Comparison of ENCODE assay signal across 8 cellular contexts in the genomic region with DNA sequence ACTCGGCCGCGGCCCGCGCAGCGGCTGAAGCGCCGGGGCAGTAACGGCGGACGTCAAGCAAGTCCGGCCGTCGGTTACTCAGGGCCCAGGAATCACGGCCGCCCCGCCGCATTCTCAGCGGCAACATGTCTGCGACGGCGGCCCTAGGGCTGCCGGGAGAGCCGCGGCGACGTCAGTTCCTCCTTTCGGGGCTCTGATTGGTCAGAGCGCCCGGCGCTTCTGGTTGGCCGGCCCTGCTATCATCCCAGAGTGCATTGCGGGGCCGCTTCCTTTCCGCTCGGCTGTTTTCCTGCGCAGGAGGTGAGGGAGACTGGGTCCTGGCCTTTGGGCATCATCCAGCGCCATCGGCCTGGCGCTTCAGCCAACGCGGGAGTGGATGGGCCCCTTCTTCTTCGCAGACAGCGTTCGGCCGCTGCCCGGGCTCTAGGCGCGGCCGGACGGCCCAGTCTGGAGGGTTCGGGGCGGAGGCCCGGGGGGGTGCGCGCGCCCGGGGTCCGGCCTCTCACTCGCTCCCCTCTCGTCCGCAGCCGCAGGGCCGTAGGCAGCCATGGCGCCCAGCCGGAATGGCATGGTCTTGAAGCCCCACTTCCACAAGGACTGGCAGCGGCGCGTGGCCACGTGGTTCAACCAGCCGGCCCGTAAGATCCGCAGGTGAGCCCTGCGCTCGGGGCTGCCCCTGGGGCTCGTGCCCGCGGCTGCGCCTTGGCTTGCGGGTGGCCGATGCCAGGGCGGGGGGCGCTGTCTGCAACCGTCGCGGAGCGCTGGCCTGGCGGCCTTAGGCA. TPM values are rescaled to one million over a fixed set of nuclear protein-coding genes. Genes with fewer than 3 reads are reported as not detected.
DNase-seq lines count a peak whose midpoint lies in the region; ATAC-seq and TF ChIP-seq lines count a peak whose summit lies in the region.

A gene (plus strand): TSS at position 270 of the 782 bp plus-strand sequence. CDS start 278 bp downstream, at position 548.

- H3K27me3 ChIP-seq in adipocyte (replicated peaks; ENCODE audit: control insufficient read depth, insufficient read depth, low read length) (no peaks in the 10 kb centered on the region), cardiac muscle cell (no peaks in the 10 kb centered on the region), parathyroid adenoma (ENCODE audit: control insufficient read depth, insufficient read depth, low read length) (no peaks in the 10 kb centered on the region), tibial artery (no peaks in the 10 kb centered on the region)

- no peaks in the 10 kb centered on the region for H3K79me2 ChIP-seq in parathyroid adenoma

- H3K4me3 ChIP-seq in GM12865 (ENCODE audit: low read depth, low read length) (peak within 1 kb of the TSS; percentile 94), adipocyte (ENCODE audit: low read length) (peak within 1 kb of the TSS; percentile 89), cardiac muscle cell (peak within 1 kb of the TSS; percentile 72), parathyroid adenoma (ENCODE audit: low read depth, low read length) (peak within 1 kb of the TSS; percentile 88), tibial artery (peak within 1 kb of the TSS; percentile 76 to 87)

- H3K36me3 ChIP-seq in adipocyte (ENCODE audit: control insufficient read depth, insufficient read depth, low read length, severe bottlenecking) (peaks cover 52% of the 10 kb centered on the region), cardiac muscle cell (peaks cover 36% of the 10 kb centered on the region), parathyroid adenoma (ENCODE audit: control insufficient read depth, insufficient read depth, low read length) (no peaks in the 10 kb centered on the region), tibial artery (peaks cover 33 to 63% (median 47%) of the 10 kb centered on the region in 3 donors)

- H3K9ac ChIP-seq in adipocyte (ENCODE audit: low read length), result peak within 1 kb of the TSS; percentile 99
- H3K9ac ChIP-seq in parathyroid adenoma, result peak within 1 kb of the TSS; percentile 93

- H3K9me3 ChIP-seq in adipocyte (ENCODE audit: control insufficient read depth, low read length), result no peaks in the 10 kb centered on the region
- H3K9me3 ChIP-seq in cardiac muscle cell (ENCODE audit: low read depth), result no peaks in the 10 kb centered on the region
- no peaks in the 10 kb centered on the region for H3K9me3 ChIP-seq in parathyroid adenoma (ENCODE audit: control insufficient read depth, low read length)
- H3K9me3 ChIP-seq in tibial artery, result no peaks in the 10 kb centered on the region

- ATAC-seq in HG02763 (IDR thresholded peaks at IDR 0.05; ENCODE audit: unreplicated experiment), result peak; percentile 87

- intact Hi-C loops in tibial artery (cut with DNase I; ENCODE audit: low total_unique reads), result no loop called here

- H3K27ac ChIP-seq in cardiac muscle cell (peak within 1 kb of the TSS; percentile 98), parathyroid adenoma (peak within 1 kb of the TSS; percentile 96), tibial artery (peak within 1 kb of the TSS; percentile 85 to 97)

- peak within 1 kb of the TSS; percentile 99 for H2AFZ ChIP-seq in parathyroid adenoma

- peak within 1 kb of the TSS; percentile 86 for H3K4me2 ChIP-seq in parathyroid adenoma (ENCODE audit: low read length)

- TF ChIP-seq CTCF in GM12865 (IDR thresholded peaks at IDR 0.05; ENCODE audit: insufficient read depth, low read depth, low read length, missing control alignments) (no peak), cardiac muscle cell (IDR thresholded peaks at IDR 0.05; ENCODE audit: low read depth, low read length) (no peak), parathyroid adenoma (IDR thresholded peaks at IDR 0.05) (peak; percentile 10), tibial artery (IDR thresholded peaks at IDR 0.05) (no peak)

- DNase-seq in GM12865 (ENCODE audit: low read depth) (peak; percentile 97), NCI-H1436 treated with DMSO at 0.1 percent for 48 hours (lab: John Stamatoyannopoulos, UW) (peak; percentile 55), T follicular helper cell (ENCODE audit: low read depth) (peak; percentile 90), adipocyte (ENCODE audit: low read depth) (peak; percentile 98), cardiac muscle cell (ENCODE audit: low read depth in 1 of 2, low spot score in 1 of 2) (peak; percentile 97 to 98), tibial artery (peak; percentile 95 to 97)

- H3K4me1 ChIP-seq in adipocyte (ENCODE audit: control insufficient read depth, insufficient read depth, low read length), result peaks cover 57% of the 10 kb centered on the region
- peaks cover 13% of the 10 kb centered on the region for H3K4me1 ChIP-seq in cardiac muscle cell (ENCODE audit: low read depth)
- peaks cover 25% of the 10 kb centered on the region for H3K4me1 ChIP-seq in parathyroid adenoma
- peaks cover 0 to 44% (median 29%) of the 10 kb centered on the region in 4 donors for H3K4me1 ChIP-seq in tibial artery

RNA-seq across cellular contexts. Expression of the gene that starts here (rescaled TPM):
- total RNA-seq in cardiac muscle cell, result 4,932 and 5,939 TPM in 2 replicates
- polyA plus RNA-seq in cardiac muscle cell, result 1,293 and 1,556 TPM in 2 replicates

Comparison
In these comparisons a context has a peak if more than half of its experiments do, and no peak if none do; other contexts are left out.
1. Peak in every context shown above with its lines: DNase-seq, ATAC-seq, H3K4me3 ChIP-seq and H3K27ac ChIP-seq.